In genomic region chr7:27129729-27130539, GRCh38 we compare ENCODE assay signal across 8 cellular contexts. TPM values are rescaled to one million over a fixed set of nuclear protein-coding genes. Genes with fewer than 3 reads are reported as not detected.
DNase-seq lines count a peak whose midpoint lies in the region; ATAC-seq, FAIRE-seq and TF ChIP-seq lines count a peak whose summit lies in the region.

No MANE protein-coding gene starts in this region.

- H3K27me3 ChIP-seq in HUES64 (ENCODE audit: insufficient read depth, low read length) (peaks cover 100% of the 10 kb centered on the region), brain microvascular endothelial cell (replicated peaks) (peaks cover 92% of the 10 kb centered on the region)

- H3K36me3 ChIP-seq in HUES64 (ENCODE audit: insufficient read depth, low read length): no peaks in the 10 kb centered on the region
- H3K36me3 ChIP-seq in brain microvascular endothelial cell (replicated peaks): no peaks in the 10 kb centered on the region
- H3K36me3 ChIP-seq in mesodermal cell (ENCODE audit: control insufficient read depth, insufficient read depth, low read length): no peaks in the 10 kb centered on the region

- TF ChIP-seq RAD21 in A549 (conservative IDR thresholded peaks at IDR 0.05 in 1 of 2, IDR thresholded peaks at IDR 0.05 in 1 of 2): no peak

- H3K9ac ChIP-seq in HUES64 (ENCODE audit: low read depth, low read length): no peak overlapping the region

- ATAC-seq in A549 (peak; percentile 26 to 74), GM18505 (IDR thresholded peaks at IDR 0.05; ENCODE audit: unreplicated experiment) (no peak)

- WGBS in A549 (ENCODE audit: missing lambda C conversion rate): 78% methylated on average over 42 of the region's 72 CpGs
- 2% methylated on average over 72 of the region's 72 CpGs for WGBS in HUES64
- WGBS in mesodermal cell (ENCODE audit: insufficient coverage in 2 of 2), 2 experiments: 1 to 2% methylated on average over 49 to 50 of the region's 72 CpGs

- H3K4me3 ChIP-seq in A549 (peak overlapping the region; percentile 54), HUES64 (ENCODE audit: low read length) (0 out of 2 replicates have a peak overlapping the region, but pooled peaks have one; percentile 15), brain microvascular endothelial cell (ENCODE audit: low read depth, low read length) (peak overlapping the region; percentile 30), mesodermal cell (ENCODE audit: extremely low read depth, insufficient read depth, low read length, poor library complexity, severe bottlenecking) (peak overlapping the region; percentile 35)

- FAIRE-seq in A549 (lab: Jason Lieb, UNC): no peak

- H3K27ac ChIP-seq in A549 (peak overlapping the region; percentile 82 to 95), HUES64 (ENCODE audit: low read depth, low read length) (no peak overlapping the region), brain microvascular endothelial cell (no peak overlapping the region), mesodermal cell (ENCODE audit: low read depth, low read length, severe bottlenecking) (no peak overlapping the region)

- POLR2A ChIA-PET in A549 (lab: Yijun Ruan, JAX): interaction anchor here (0.7 to 2.2 kb wide), 5 partner anchors 7 to 265 kb away, joined by 3 to 13 read pairs (median 6); partner anchors contain the start of gene SKAP2

- H3K9me3 ChIP-seq in A549 (no peaks in the 10 kb centered on the region), HUES64 (ENCODE audit: insufficient read depth, low read depth, low read length) (no peaks in the 10 kb centered on the region), mesodermal cell (ENCODE audit: control insufficient read depth, low read length) (no peaks in the 10 kb centered on the region)

- TF ChIP-seq CTCF in A549 (IDR thresholded peaks at IDR 0.05) (peak; percentile 31), brain microvascular endothelial cell (IDR thresholded peaks at IDR 0.05; ENCODE audit: low read depth, low read length, missing control alignments) (no peak)

- TF ChIP-seq POLR2A in A549 (IDR thresholded peaks at IDR 0.05; ENCODE audit: low read length) (no peak), GM18505 (IDR thresholded peaks at IDR 0.05; ENCODE audit: borderline replicate concordance, extremely low read depth, insufficient read depth, insufficient read length) (no peak)

- CTCF ChIA-PET in A549 (lab: Yijun Ruan, JAX): interaction anchor here (0.7 to 3.8 kb wide), 7 partner anchors 8 to 450 kb away, joined by 3 to 22 read pairs (median 3); partner anchors contain the start of gene HOXA5

- no peak for TF ChIP-seq EP300 in A549 (IDR thresholded peaks at IDR 0.05)

- DNase-seq in A549 (ENCODE audit: low read depth in 1 of 2, low spot score in 1 of 2) (no peak), brain microvascular endothelial cell (no peak), HuH-7 (ENCODE audit: low spot score) (no peak), NCI-H187 treated with DMSO at 0.1 percent for 48 hours (lab: John Stamatoyannopoulos, UW) (no peak), T-helper 9 cell (no peak)

- in situ Hi-C loops in brain microvascular endothelial cell (cut with HindIII; ENCODE audit: low pct_ligation_motif_present, low sequenced_read_pairs): loop anchor here (10.0 kb wide), 1 partner anchor 275 kb away; no protein-coding TSS in a partner anchor

- peaks cover 23% of the 10 kb centered on the region for H3K4me1 ChIP-seq in A549
- no peaks in the 10 kb centered on the region for H3K4me1 ChIP-seq in HUES64 (ENCODE audit: insufficient read depth, low read length)
- peaks cover 2% of the 10 kb centered on the region for H3K4me1 ChIP-seq in mesodermal cell (ENCODE audit: control insufficient read depth, insufficient read depth, low read length, poor library complexity, severe bottlenecking)

- H3K4me2 ChIP-seq in A549: peak overlapping the region; percentile 63

TF ChIP-seq in A549, 52 proteins besides CTCF, POLR2A, EP300 and RAD21:
- no peak for TF ChIP-seq HES2 (IDR thresholded peaks at IDR 0.05)
- 0 out of 3 replicates have a peak, but pooled peaks have one; percentile 15 for TF ChIP-seq SMC3 (IDR thresholded peaks at IDR 0.05)
- no peak for TF ChIP-seq RARB (CRISPR knock-in tag; IDR thresholded peaks at IDR 0.05)
- no peak; the same call in 1 of the 2 replicates for TF ChIP-seq MAX (IDR thresholded peaks at IDR 0.05)
- no peak for TF ChIP-seq FOSL2 (IDR thresholded peaks at IDR 0.05)
- TF ChIP-seq FOSL2 (CRISPR knock-in tag; IDR thresholded peaks at IDR 0.05): no peak
- TF ChIP-seq FOSB (CRISPR knock-in tag; IDR thresholded peaks at IDR 0.05): no peak

RNA-seq across cellular contexts. Expression of gene HOXA4, which starts 0.6 kb away (rescaled TPM):
- polyA plus RNA-seq in A549 (2011; rRNA removed): 2.6 and 2.8 TPM in 2 replicates
- 3.3 TPM in 2 replicates for polyA plus RNA-seq in A549 (2012; cell fraction: cytosol; rRNA removed)
- 1.7 and 3.5 TPM in 2 replicates for polyA plus RNA-seq in A549 (2012; cell fraction: nucleus; rRNA removed)
- 2.1 to 3.0 TPM (median 2.3 TPM) in 3 replicates for polyA plus RNA-seq in A549 (2017; fragmentation: RNase III; extraction: RNeasy Plus Mini Kit Qiagen cat#74134 plus additional on column Dnase treatment)
- polyA minus RNA-seq in A549 (2011; rRNA and poly(A)+ RNA removed): 1.7 and 1.8 TPM in 2 replicates
- not detected for polyA plus RNA-seq in HUES64 (2013, experiment 1 of 2)
- polyA plus RNA-seq in HUES64 (2013, experiment 2 of 2): 0.44 TPM
- polyA plus RNA-seq in mesodermal cell (2013, experiment 1 of 2): 2.1 TPM
- polyA plus RNA-seq in mesodermal cell (2013, experiment 2 of 2): 2.3 TPM

RNA-seq across cellular contexts. Expression of gene HOXA5, which starts 13.5 kb away (rescaled TPM):
- 6.3 and 6.5 TPM in 2 replicates for polyA plus RNA-seq in A549 (2011; rRNA removed)
- polyA plus RNA-seq in A549 (2012; cell fraction: cytosol; rRNA removed): 4.4 and 5.0 TPM in 2 replicates
- 4.4 and 4.9 TPM in 2 replicates for polyA plus RNA-seq in A549 (2012; cell fraction: nucleus; rRNA removed)
- 2.9 to 4.9 TPM (median 4.0 TPM) in 3 replicates for polyA plus RNA-seq in A549 (2017; fragmentation: RNase III; extraction: RNeasy Plus Mini Kit Qiagen cat#74134 plus additional on column Dnase treatment)
- polyA minus RNA-seq in A549 (2011; rRNA and poly(A)+ RNA removed): 2.5 and 3.1 TPM in 2 replicates
- 0.50 TPM for polyA plus RNA-seq in HUES64 (2013, experiment 1 of 2)
- polyA plus RNA-seq in HUES64 (2013, experiment 2 of 2): 0.89 TPM
- polyA plus RNA-seq in mesodermal cell (2013, experiment 1 of 2): 5.5 TPM
- polyA plus RNA-seq in mesodermal cell (2013, experiment 2 of 2): 4.9 TPM

RNA-seq across cellular contexts. Expression of gene HOXA6, which starts 17.6 kb away (rescaled TPM):
- polyA plus RNA-seq in A549 (2011; rRNA removed) (0.78 and 0.90 TPM in 2 replicates), A549 (2017; fragmentation: RNase III; extraction: RNeasy Plus Mini Kit Qiagen cat#74134 plus additional on column Dnase treatment) (1.6 to 2.2 TPM (median 2.1 TPM) in 3 replicates)
- 1.9 and 2.0 TPM in 2 replicates for polyA plus RNA-seq in A549 (2012; cell fraction: cytosol; rRNA removed)
- polyA plus RNA-seq in A549 (2012; cell fraction: nucleus; rRNA removed): 2.5 and 3.2 TPM in 2 replicates
- polyA minus RNA-seq in A549 (2011; rRNA and poly(A)+ RNA removed): 0.58 and 2.0 TPM in 2 replicates
- polyA plus RNA-seq in HUES64 (2013, experiment 1 of 2): 0.20 TPM
- 1.0 TPM for polyA plus RNA-seq in HUES64 (2013, experiment 2 of 2)
- 4.2 TPM for polyA plus RNA-seq in mesodermal cell (2013, experiment 1 of 2)
- 2.2 TPM for polyA plus RNA-seq in mesodermal cell (2013, experiment 2 of 2)

RNA-seq across cellular contexts. Expression of gene HOXA3, which starts 22.4 kb away (rescaled TPM):
- 3.3 TPM in 2 replicates for polyA plus RNA-seq in A549 (2011; rRNA removed)
- polyA plus RNA-seq in A549 (2012; cell fraction: cytosol; rRNA removed): 6.1 and 9.5 TPM in 2 replicates
- polyA plus RNA-seq in A549 (2012; cell fraction: nucleus; rRNA removed): 14.6 and 17.5 TPM in 2 replicates
- polyA plus RNA-seq in A549 (2017; fragmentation: RNase III; extraction: RNeasy Plus Mini Kit Qiagen cat#74134 plus additional on column Dnase treatment): 5.8 to 11.4 TPM (median 8.7 TPM) in 3 replicates
- polyA minus RNA-seq in A549 (2011; rRNA and poly(A)+ RNA removed): 1.5 and 2.5 TPM in 2 replicates
- polyA plus RNA-seq in HUES64 (2013, experiment 1 of 2): 1.7 TPM
- 6.0 TPM for polyA plus RNA-seq in HUES64 (2013, experiment 2 of 2)
- 7.0 TPM for polyA plus RNA-seq in mesodermal cell (2013, experiment 1 of 2)
- 5.9 TPM for polyA plus RNA-seq in mesodermal cell (2013, experiment 2 of 2)

RNA-seq across cellular contexts. Expression of gene HOXA7, which starts 26.5 kb away (rescaled TPM):
- polyA plus RNA-seq in A549 (2011; rRNA removed) (3.3 and 4.1 TPM in 2 replicates), A549 (2017; fragmentation: RNase III; extraction: RNeasy Plus Mini Kit Qiagen cat#74134 plus additional on column Dnase treatment) (3.7 to 4.8 TPM (median 4.5 TPM) in 3 replicates)
- 3.1 and 3.5 TPM in 2 replicates for polyA plus RNA-seq in A549 (2012; cell fraction: cytosol; rRNA removed)
- 2.0 and 2.4 TPM in 2 replicates for polyA plus RNA-seq in A549 (2012; cell fraction: nucleus; rRNA removed)
- 1.7 and 2.3 TPM in 2 replicates for polyA minus RNA-seq in A549 (2011; rRNA and poly(A)+ RNA removed)
- polyA plus RNA-seq in HUES64 (2013, experiment 1 of 2): 2.0 TPM
- 7.4 TPM for polyA plus RNA-seq in HUES64 (2013, experiment 2 of 2)
- polyA plus RNA-seq in mesodermal cell (2013, experiment 1 of 2): 2.8 TPM
- 3.2 TPM for polyA plus RNA-seq in mesodermal cell (2013, experiment 2 of 2)

Comparison
In these comparisons a context has a peak if more than half of its experiments do, and no peak if none do; other contexts are left out.
1. H3K27ac ChIP-seq: peak in A549 (2 of 2); none in HUES64 (single experiment), brain microvascular endothelial cell (single experiment) and mesodermal cell (single experiment).
2. Peak in every context shown above with its lines, with median percentiles within 50 percentile points of each other: H3K4me3 ChIP-seq.